19 cellular contexts compared by ENCODE assay signal in the genomic region with DNA sequence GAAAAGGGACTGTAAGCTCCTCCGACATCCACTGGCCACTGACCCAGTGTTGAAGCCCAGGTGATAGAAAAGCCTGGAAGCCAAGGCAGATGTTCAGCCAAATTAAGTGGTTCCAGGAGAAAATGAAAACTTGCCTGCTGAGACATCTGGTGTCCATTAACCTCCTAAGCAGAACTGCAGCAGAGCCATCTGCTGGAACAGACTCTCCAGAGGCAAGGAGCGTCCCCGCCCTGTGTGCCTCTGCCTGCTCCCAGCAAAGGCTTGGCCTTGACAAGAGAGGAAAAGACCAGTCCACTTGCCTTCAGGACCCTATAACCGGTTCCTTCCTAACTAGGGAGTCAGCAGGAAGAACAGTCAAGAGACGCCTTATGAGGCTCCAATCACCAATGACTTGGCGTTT. TPM values are rescaled to one million over a fixed set of nuclear protein-coding genes. Genes with fewer than 3 reads are reported as not detected.
DNase-seq lines count a peak whose midpoint lies in the region; ATAC-seq and TF ChIP-seq lines count a peak whose summit lies in the region.
"Had no signal": no experiment of that assay in that cellular context is flagged by ENCODE, and none has a peak within 500 bp of the region (broad histone marks: within the 10 kb centered on the region; RNA-seq: fewer than 3 reads in every experiment).

No MANE protein-coding gene starts in this region.

- peak; percentile 37 for DNase-seq in NCI-H82 (lab: John Stamatoyannopoulos, UW)
- no peak for DNase-seq in NCI-H82 treated with DMSO at 0.1 percent for 48 hours (lab: John Stamatoyannopoulos, UW; ENCODE audit: unreplicated experiment)
- peak; percentile 78 for DNase-seq in SK-N-SH
- DNase-seq in fibroblast of peridontal ligament (ENCODE audit: extremely low read depth) = peak; percentile 29
- no peak for DNase-seq in sciatic nerve (ENCODE audit: low spot score)
- DNase-seq in activated CD8-positive, alpha-beta memory T cell treated with anti-CD3 and anti-CD28 coated beads, Interleukin-2, amount 50 U/mL, for 48 hours = no peak
- no peak for DNase-seq in activated naive CD8-positive, alpha-beta T cell treated with anti-CD3 and anti-CD28 coated beads, Interleukin-2, amount 50 U/mL, for 24 hours
- DNase-seq: 8988T; activated CD4-positive, alpha-beta T cell treated with anti-CD3 and anti-CD28 coated beads for 4 hours; CD4-positive, alpha-beta T cell; immature natural killer cell; MV-4-11; natural killer cell; stimulated activated naive CD4-positive, alpha-beta T cell; T-helper 9 cell had no signal

- H3K9me3 Mint-ChIP-seq in activated naive CD8-positive, alpha-beta T cell treated with anti-CD3 and anti-CD28 coated beads, Interleukin-2, amount 50 U/mL, for 24 hours = no peaks in the 10 kb centered on the region
- H3K9me3 Mint-ChIP-seq: activated naive CD4-positive, alpha-beta T cell treated with anti-CD3 and anti-CD28 coated beads, Interleukin-2, amount 50 U/mL, for 72 hours; CD4-positive, alpha-beta T cell; immature natural killer cell; natural killer cell had no signal

- peak overlapping the region in 1 of 2 experiments; percentile 67; a peak in 2 of 4 replicates for H3K27ac ChIP-seq in SK-N-SH (ENCODE audit: low read depth in 2 of 2, low read length in 1 of 2)
- H3K27ac ChIP-seq: cardiac muscle cell, HL-60 had no signal

- H3K9me2 ChIP-seq in SK-N-SH = no peaks in the 10 kb centered on the region

- H3K4me3 Mint-ChIP-seq in activated naive CD8-positive, alpha-beta T cell treated with anti-CD3 and anti-CD28 coated beads, Interleukin-2, amount 50 U/mL, for 24 hours = no peak overlapping the region
- H3K4me3 Mint-ChIP-seq: CD4-positive, alpha-beta T cell; immature natural killer cell; natural killer cell had no signal

- no peak overlapping the region for H2AFZ ChIP-seq in SK-N-SH (ENCODE audit: low read depth)

- no peak overlapping the region for H3K4me3 ChIP-seq in SK-N-SH (ENCODE audit: low read depth in 2 of 2, low read length in 1 of 2)
- H3K4me3 ChIP-seq: cardiac muscle cell had no signal

- 0 out of 4 replicates have a peak, but pooled peaks of 1 of the 2 experiments have one; percentile 74 for TF ChIP-seq EP300 in SK-N-SH (IDR thresholded peaks at IDR 0.05; ENCODE audit: borderline replicate concordance in 1 of 2, low read depth in 1 of 2, low read length in 1 of 2)

- intact Hi-C loops in sciatic nerve (cut with DNase I) = no loop called here

- H4K20me1 ChIP-seq in SK-N-SH (ENCODE audit: insufficient read depth) = no peaks in the 10 kb centered on the region

- H3K36me3 ChIP-seq in SK-N-SH (replicated peaks in 1 of 2; ENCODE audit: control insufficient read depth in 1 of 2, insufficient read depth in 2 of 2, low read length in 1 of 2) = no peaks in the 10 kb centered on the region
- H3K36me3 ChIP-seq: cardiac muscle cell had no signal

- no peak for TF ChIP-seq CTCF in SK-N-SH (IDR thresholded peaks at IDR 0.05)

- peak; percentile 85 for ATAC-seq in sciatic nerve
- no peak for ATAC-seq in activated CD4-positive, CD25-positive, alpha-beta regulatory T cell treated with anti-CD3 and anti-CD28 coated beads, Interleukin-2, amount 50 U/mL, for 24 hours
- no peak for ATAC-seq in activated naive CD8-positive, alpha-beta T cell treated with anti-CD3 and anti-CD28 coated beads, Interleukin-2, amount 50 U/mL, for 24 hours
- ATAC-seq: activated naive CD4-positive, alpha-beta T cell treated with anti-CD3 and anti-CD28 coated beads, Interleukin-2, amount 50 U/mL, for 72 hours; natural killer cell had no signal

- POLR2A ChIA-PET in SK-N-SH (lab: Yijun Ruan, JAX) = interaction anchor here (1.3 kb wide), 1 partner anchor 49 kb away, joined by 4 read pairs; a partner anchor contains a TSS

- H3K9me3 ChIP-seq in SK-N-SH = no peaks in the 10 kb centered on the region

- H3K4me2 ChIP-seq in SK-N-SH = no peak overlapping the region

- WGBS in SK-N-SH (ENCODE audit: low lambda C conversion rate) = 38% methylated on average over 4 of the region's 6 CpGs

- H3F3A ChIP-seq in SK-N-SH (replicated peaks; ENCODE audit: insufficient read depth) = no peaks in the 10 kb centered on the region

- H3K27me3 ChIP-seq in SK-N-SH (ENCODE audit: insufficient read depth) = no peaks in the 10 kb centered on the region; the same call in 1 of the 2 replicates

- H3K4me1 Mint-ChIP-seq in activated naive CD8-positive, alpha-beta T cell treated with anti-CD3 and anti-CD28 coated beads, Interleukin-2, amount 50 U/mL, for 24 hours = no peaks in the 10 kb centered on the region
- H3K4me1 Mint-ChIP-seq: immature natural killer cell, natural killer cell had no signal

- H3K9ac ChIP-seq in SK-N-SH = no peak overlapping the region

- H3K79me2 ChIP-seq in SK-N-SH (ENCODE audit: insufficient read depth) = no peaks in the 10 kb centered on the region

- H3K27me3 Mint-ChIP-seq in activated naive CD8-positive, alpha-beta T cell treated with anti-CD3 and anti-CD28 coated beads, Interleukin-2, amount 50 U/mL, for 24 hours = no peaks in the 10 kb centered on the region
- H3K27me3 Mint-ChIP-seq: CD4-positive, alpha-beta T cell had no signal

- peak; percentile 55 for TF ChIP-seq RAD21 in SK-N-SH (IDR thresholded peaks at IDR 0.05; ENCODE audit: low read length)

- H3K36me3 Mint-ChIP-seq in activated naive CD8-positive, alpha-beta T cell treated with anti-CD3 and anti-CD28 coated beads, Interleukin-2, amount 50 U/mL, for 24 hours (ENCODE audit: low read depth) = no peaks in the 10 kb centered on the region
- H3K36me3 Mint-ChIP-seq: activated naive CD4-positive, alpha-beta T cell treated with anti-CD3 and anti-CD28 coated beads, Interleukin-2, amount 50 U/mL, for 72 hours; immature natural killer cell; natural killer cell had no signal

- H3K4me1 ChIP-seq in SK-N-SH (ENCODE audit: control insufficient read depth in 1 of 2, insufficient read depth in 2 of 2, low read depth in 1 of 2, low read length in 1 of 2) = peaks cover 0 to 54% of the 10 kb centered on the region in 2 experiments; a peak in 2 of 4 replicates

- CTCF ChIA-PET in SK-N-SH (lab: Yijun Ruan, JAX) = interaction anchor here (0.7 to 2.7 kb wide), 10 partner anchors 17 to 229 kb away, joined by 3 to 8 read pairs (median 4); a partner anchor contains a TSS

- no peak overlapping the region for H3K27ac Mint-ChIP-seq in activated naive CD8-positive, alpha-beta T cell treated with anti-CD3 and anti-CD28 coated beads, Interleukin-2, amount 50 U/mL, for 24 hours
- H3K27ac Mint-ChIP-seq: activated naive CD4-positive, alpha-beta T cell treated with anti-CD3 and anti-CD28 coated beads, Interleukin-2, amount 50 U/mL, for 72 hours; CD4-positive, alpha-beta T cell; immature natural killer cell; natural killer cell had no signal

TF ChIP-seq in SK-N-SH, 30 proteins besides CTCF, POLR2A, EP300 and RAD21 (continues in another document):
- TF ChIP-seq GATA2 (CRISPR knock-in tag; IDR thresholded peaks at IDR 0.05) = peak; percentile 62
- TF ChIP-seq, protein P1, sequence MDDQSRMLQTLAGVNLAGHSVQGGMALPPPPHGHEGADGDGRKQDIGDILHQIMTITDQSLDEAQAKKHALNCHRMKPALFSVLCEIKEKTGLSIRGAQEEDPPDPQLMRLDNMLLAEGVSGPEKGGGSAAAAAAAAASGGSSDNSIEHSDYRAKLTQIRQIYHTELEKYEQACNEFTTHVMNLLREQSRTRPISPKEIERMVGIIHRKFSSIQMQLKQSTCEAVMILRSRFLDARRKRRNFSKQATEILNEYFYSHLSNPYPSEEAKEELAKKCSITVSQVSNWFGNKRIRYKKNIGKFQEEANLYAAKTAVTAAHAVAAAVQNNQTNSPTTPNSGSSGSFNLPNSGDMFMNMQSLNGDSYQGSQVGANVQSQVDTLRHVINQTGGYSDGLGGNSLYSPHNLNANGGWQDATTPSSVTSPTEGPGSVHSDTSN (IDR thresholded peaks at IDR 0.05) = no peak
- TF ChIP-seq TCF12 (IDR thresholded peaks at IDR 0.05) = peak; percentile 79
- TF ChIP-seq, protein P2, sequence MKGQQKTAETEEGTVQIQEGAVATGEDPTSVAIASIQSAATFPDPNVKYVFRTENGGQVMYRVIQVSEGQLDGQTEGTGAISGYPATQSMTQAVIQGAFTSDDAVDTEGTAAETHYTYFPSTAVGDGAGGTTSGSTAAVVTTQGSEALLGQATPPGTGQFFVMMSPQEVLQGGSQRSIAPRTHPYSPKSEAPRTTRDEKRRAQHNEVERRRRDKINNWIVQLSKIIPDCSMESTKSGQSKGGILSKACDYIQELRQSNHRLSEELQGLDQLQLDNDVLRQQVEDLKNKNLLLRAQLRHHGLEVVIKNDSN (IDR thresholded peaks at IDR 0.05; ENCODE audit: borderline replicate concordance, low read depth) = no peak
- peak; percentile 70; the same call in 1 of the 2 replicates for TF ChIP-seq POLR2AphosphoS5 (IDR thresholded peaks at IDR 0.05; ENCODE audit: low read depth, low read length)
- TF ChIP-seq, protein P3, sequence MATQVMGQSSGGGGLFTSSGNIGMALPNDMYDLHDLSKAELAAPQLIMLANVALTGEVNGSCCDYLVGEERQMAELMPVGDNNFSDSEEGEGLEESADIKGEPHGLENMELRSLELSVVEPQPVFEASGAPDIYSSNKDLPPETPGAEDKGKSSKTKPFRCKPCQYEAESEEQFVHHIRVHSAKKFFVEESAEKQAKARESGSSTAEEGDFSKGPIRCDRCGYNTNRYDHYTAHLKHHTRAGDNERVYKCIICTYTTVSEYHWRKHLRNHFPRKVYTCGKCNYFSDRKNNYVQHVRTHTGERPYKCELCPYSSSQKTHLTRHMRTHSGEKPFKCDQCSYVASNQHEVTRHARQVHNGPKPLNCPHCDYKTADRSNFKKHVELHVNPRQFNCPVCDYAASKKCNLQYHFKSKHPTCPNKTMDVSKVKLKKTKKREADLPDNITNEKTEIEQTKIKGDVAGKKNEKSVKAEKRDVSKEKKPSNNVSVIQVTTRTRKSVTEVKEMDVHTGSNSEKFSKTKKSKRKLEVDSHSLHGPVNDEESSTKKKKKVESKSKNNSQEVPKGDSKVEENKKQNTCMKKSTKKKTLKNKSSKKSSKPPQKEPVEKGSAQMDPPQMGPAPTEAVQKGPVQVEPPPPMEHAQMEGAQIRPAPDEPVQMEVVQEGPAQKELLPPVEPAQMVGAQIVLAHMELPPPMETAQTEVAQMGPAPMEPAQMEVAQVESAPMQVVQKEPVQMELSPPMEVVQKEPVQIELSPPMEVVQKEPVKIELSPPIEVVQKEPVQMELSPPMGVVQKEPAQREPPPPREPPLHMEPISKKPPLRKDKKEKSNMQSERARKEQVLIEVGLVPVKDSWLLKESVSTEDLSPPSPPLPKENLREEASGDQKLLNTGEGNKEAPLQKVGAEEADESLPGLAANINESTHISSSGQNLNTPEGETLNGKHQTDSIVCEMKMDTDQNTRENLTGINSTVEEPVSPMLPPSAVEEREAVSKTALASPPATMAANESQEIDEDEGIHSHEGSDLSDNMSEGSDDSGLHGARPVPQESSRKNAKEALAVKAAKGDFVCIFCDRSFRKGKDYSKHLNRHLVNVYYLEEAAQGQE (IDR thresholded peaks at IDR 0.05; ENCODE audit: low read depth, low read length) = no peak
- TF ChIP-seq SMC3 (IDR thresholded peaks at IDR 0.05; ENCODE audit: low read depth, low read length) = no peak; the same call in 1 of the 2 replicates

RNA-seq across cellular contexts. Expression of a gene that starts 48.2 kb away (rescaled TPM):
- 2.8 and 3.0 TPM in 2 replicates for polyA plus RNA-seq in SK-N-SH (2012; rRNA removed)
- 2.7 and 2.9 TPM in 2 replicates for polyA plus RNA-seq in SK-N-SH (2012; cell fraction: cytosol; rRNA removed)
- 5.1 and 5.6 TPM in 2 replicates for polyA plus RNA-seq in SK-N-SH (2012; cell fraction: nucleus; rRNA removed)
- total RNA-seq in sciatic nerve = 14.4 TPM

Comparison
In these comparisons a context has a peak if more than half of its experiments do, and no peak if none do; other contexts are left out.
1. DNase-seq: peak in NCI-H82 (single experiment), SK-N-SH (single experiment) and fibroblast of peridontal ligament (single experiment); none in NCI-H82 treated with DMSO at 0.1 percent for 48 hours (single experiment), sciatic nerve (single experiment), activated CD8-positive, alpha-beta memory T cell treated with anti-CD3 and anti-CD28 coated beads, Interleukin-2, amount 50 U/mL, for 48 hours (single experiment) and activated naive CD8-positive, alpha-beta T cell treated with anti-CD3 and anti-CD28 coated beads, Interleukin-2, amount 50 U/mL, for 24 hours (single experiment).